ENCODE assay signal across 8 cellular contexts in genomic region chr6:154606457-154606856, GRCh38.
A peak's percentile ranks its signal among the peaks of the same experiment; 100 is the strongest.
DNase-seq lines count a peak whose midpoint lies in the region; FAIRE-seq and TF ChIP-seq lines count a peak whose summit lies in the region.

No MANE protein-coding gene starts in this region.

- FAIRE-seq in HTR-8/SVneo (lab: Jason Lieb, UNC) = no peak

- CTCF ChIA-PET in HEK293 (lab: Yijun Ruan, JAX) = no interaction called here

- WGBS in testis, 2 donors = 72% methylated on average over 9 of the region's 9 CpGs

- H3K36me3 ChIP-seq in HEK293 (ENCODE audit: control insufficient read depth in 2 of 2, insufficient read depth in 1 of 2, low read length in 2 of 2) = no peaks in the 10 kb centered on the region
- no peaks in the 10 kb centered on the region for H3K36me3 ChIP-seq in effector memory CD4-positive, alpha-beta T cell (ENCODE audit: control insufficient read depth, insufficient read depth, low read length)
- H3K36me3 ChIP-seq in testis (ENCODE audit: low read depth, missing control alignments) = no peaks in the 10 kb centered on the region

- H3K4me1 ChIP-seq in HEK293 (ENCODE audit: control insufficient read depth, insufficient read depth, low read length) = no peaks in the 10 kb centered on the region
- H3K4me1 ChIP-seq in effector memory CD4-positive, alpha-beta T cell (ENCODE audit: control insufficient read depth, insufficient read depth, low read length, poor library complexity, severe bottlenecking) = no peaks in the 10 kb centered on the region
- no peaks in the 10 kb centered on the region for H3K4me1 ChIP-seq in testis

- H3K27me3 ChIP-seq in effector memory CD4-positive, alpha-beta T cell (replicated peaks; ENCODE audit: control insufficient read depth, insufficient read depth, low read length, poor library complexity, severe bottlenecking) = no peaks in the 10 kb centered on the region
- H3K27me3 ChIP-seq in testis = no peaks in the 10 kb centered on the region

- DNase-seq in GM12865 (ENCODE audit: low read depth) (peak; percentile 88), T-helper 22 cell (ENCODE audit: low read depth) (peak; percentile 60), testis (peak; percentile 15), HTR-8/SVneo (ENCODE audit: insufficient read length, low spot score) (no peak), posterior vena cava (ENCODE audit: low spot score) (no peak), T1000 (lab: John Stamatoyannopoulos, UW) (no peak)
- peak; percentile 25 to 54 (median 30) for DNase-seq in effector memory CD4-positive, alpha-beta T cell

- POLR2A ChIA-PET in HEK293 (lab: Yijun Ruan, JAX) = no interaction called here

- no peak for TF ChIP-seq POLR2A in testis (IDR thresholded peaks at IDR 0.05)

- no peak for TF ChIP-seq CTCF in GM12865 (IDR thresholded peaks at IDR 0.05; ENCODE audit: insufficient read depth, low read depth, low read length, missing control alignments)
- no peak for TF ChIP-seq CTCF in HEK293 (tag by site-specific recombination; IDR thresholded peaks at IDR 0.05)
- no peak for TF ChIP-seq CTCF in testis (IDR thresholded peaks at IDR 0.05)

- intact Hi-C loops in testis (cut with DNase I; ENCODE audit: low total_unique reads) (no loop called here), posterior vena cava (cut with DNase I) (no loop called here)

- no peaks in the 10 kb centered on the region for H3K9me3 ChIP-seq in HEK293 (ENCODE audit: control insufficient read depth, insufficient read depth, low read depth, low read length)
- no peaks in the 10 kb centered on the region for H3K9me3 ChIP-seq in effector memory CD4-positive, alpha-beta T cell (ENCODE audit: control insufficient read depth, low read length)
- no peaks in the 10 kb centered on the region for H3K9me3 ChIP-seq in testis

- no peak overlapping the region; the same call in 1 of the 2 replicates for H3K4me3 ChIP-seq in GM12865 (ENCODE audit: low read depth, low read length)
- no peak overlapping the region for H3K4me3 ChIP-seq in HEK293 (ENCODE audit: low read depth, low read length)
- no peak overlapping the region for H3K4me3 ChIP-seq in effector memory CD4-positive, alpha-beta T cell (ENCODE audit: insufficient read depth, low read depth, low read length, poor library complexity, severe bottlenecking)
- H3K4me3 ChIP-seq in testis = no peak overlapping the region

- H3K27ac ChIP-seq in HEK293 (ENCODE audit: extremely low read depth, low read depth, low read length) (no peak overlapping the region), testis (no peak overlapping the region)
- no peak overlapping the region for H3K27ac ChIP-seq in effector memory CD4-positive, alpha-beta T cell (ENCODE audit: insufficient read depth, low read length, poor library complexity, severe bottlenecking)

TF ChIP-seq in HEK293, 187 proteins besides CTCF, POLR2A, EP300 and RAD21:
- TF ChIP-seq ZFHX2 (tag by site-specific recombination; conservative IDR thresholded peaks at IDR 0.05) = peak; percentile 92
- TF ChIP-seq, protein P1, sequence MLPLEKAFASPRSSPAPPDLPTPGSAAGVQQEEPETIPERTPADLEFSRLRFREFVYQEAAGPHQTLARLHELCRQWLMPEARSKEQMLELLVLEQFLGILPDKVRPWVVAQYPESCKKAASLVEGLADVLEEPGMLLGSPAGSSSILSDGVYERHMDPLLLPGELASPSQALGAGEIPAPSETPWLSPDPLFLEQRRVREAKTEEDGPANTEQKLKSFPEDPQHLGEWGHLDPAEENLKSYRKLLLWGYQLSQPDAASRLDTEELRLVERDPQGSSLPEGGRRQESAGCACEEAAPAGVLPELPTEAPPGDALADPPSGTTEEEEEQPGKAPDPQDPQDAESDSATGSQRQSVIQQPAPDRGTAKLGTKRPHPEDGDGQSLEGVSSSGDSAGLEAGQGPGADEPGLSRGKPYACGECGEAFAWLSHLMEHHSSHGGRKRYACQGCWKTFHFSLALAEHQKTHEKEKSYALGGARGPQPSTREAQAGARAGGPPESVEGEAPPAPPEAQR (tag by site-specific recombination; IDR thresholded peaks at IDR 0.05) = no peak
- TF ChIP-seq ZNF621 (tag by site-specific recombination; IDR thresholded peaks at IDR 0.05) = no peak
- TF ChIP-seq EGR2 (tag by site-specific recombination; IDR thresholded peaks at IDR 0.05; ENCODE audit: low read depth) = peak; percentile 96
TF ChIP-seq in HEK293: peak in this region for 2.

Comparison
In these comparisons a context has a peak if more than half of its experiments do, and no peak if none do; other contexts are left out.
1. DNase-seq: peak in GM12865 (single experiment), T-helper 22 cell (single experiment), effector memory CD4-positive, alpha-beta T cell (3 of 3) and testis (single experiment); none in HTR-8/SVneo (single experiment), posterior vena cava (single experiment) and T1000 (single experiment).